ENCODE assay signal across 17 cellular contexts in the genomic region with DNA sequence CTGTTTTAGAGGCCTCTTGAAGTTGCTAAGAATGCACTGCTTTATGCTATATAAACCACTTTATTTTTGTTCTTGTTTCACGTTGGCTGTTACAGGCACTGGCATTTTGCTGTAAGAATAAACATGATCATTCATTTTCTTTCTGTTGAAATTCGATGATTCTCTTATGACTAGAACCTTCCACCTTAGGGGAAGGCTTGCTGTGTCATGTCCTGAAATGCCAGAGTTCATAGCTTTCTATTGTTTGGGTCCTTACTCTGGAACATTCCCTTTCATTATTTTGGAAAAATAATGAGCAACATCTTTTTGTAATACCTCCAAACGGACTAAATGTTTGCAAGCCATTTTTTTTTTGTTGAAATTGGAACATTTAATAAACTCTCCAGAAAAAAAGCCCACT.
"Had no signal": no experiment of that assay in that cellular context is flagged by ENCODE, and none has a peak within 500 bp of the region (broad histone marks: within the 10 kb centered on the region; RNA-seq: fewer than 3 reads in every experiment).

No MANE protein-coding gene starts in this region.

- H3K27me3 ChIP-seq: body of pancreas, esophagus muscularis mucosa, tibial nerve had no signal

- H3K27me3 Mint-ChIP-seq: activated CD4-positive, alpha-beta memory T cell treated with anti-CD3 and anti-CD28 coated beads for 36 hours; activated CD8-positive, alpha-beta memory T cell treated with anti-CD3 and anti-CD28 coated beads, Interleukin-2, amount 10 ng/mL, durations not matched to agents 7 days and 5 days; activated T-helper 17 cell treated with anti-CD3 and anti-CD28 coated beads, Interleukin-2, amount 50 U/mL, for 72 hours had no signal

- H3K4me1 Mint-ChIP-seq: activated T-helper 17 cell treated with anti-CD3 and anti-CD28 coated beads, Interleukin-2, amount 50 U/mL, for 72 hours; mesothelial cell of epicardium; nephron progenitor cell had no signal

- H3K9me3 ChIP-seq: body of pancreas, esophagus muscularis mucosa, lower lobe of right lung had no signal

- ATAC-seq: activated CD8-positive, alpha-beta memory T cell treated with anti-CD3 and anti-CD28 coated beads, Interleukin-2, amount 10 ng/mL, durations not matched to agents 7 days and 5 days; activated T-helper 17 cell treated with anti-CD3 and anti-CD28 coated beads, Interleukin-2, amount 50 U/mL, for 72 hours; body of pancreas; lower lobe of right lung; right cardiac atrium; stimulated activated naive CD8-positive, alpha-beta T cell treated with anti-CD3 and anti-CD28 coated beads, Interleukin-15, Interleukin-2, amounts not matched to agents 100 U/mL and 50 U/mL, for 24 hours had no signal

- H3K4me1 ChIP-seq: body of pancreas, esophagus muscularis mucosa, lower lobe of right lung, tibial nerve had no signal

- H3K36me3 ChIP-seq: esophagus muscularis mucosa, lower lobe of right lung, tibial nerve had no signal

- H3K36me3 Mint-ChIP-seq: activated CD4-positive, alpha-beta memory T cell treated with anti-CD3 and anti-CD28 coated beads for 36 hours; activated CD8-positive, alpha-beta memory T cell treated with anti-CD3 and anti-CD28 coated beads, Interleukin-2, amount 10 ng/mL, durations not matched to agents 7 days and 5 days; mesothelial cell of epicardium had no signal

- H3K4me3 ChIP-seq: body of pancreas, esophagus muscularis mucosa, lower lobe of right lung, skin epidermis, tibial nerve had no signal

- H3K27ac ChIP-seq: body of pancreas, esophagus muscularis mucosa, lower lobe of right lung, tibial nerve had no signal

- DNase-seq: activated CD4-positive, alpha-beta memory T cell treated with anti-CD3 and anti-CD28 coated beads for 36 hours; activated CD8-positive, alpha-beta memory T cell treated with anti-CD3 and anti-CD28 coated beads, Interleukin-2, amount 10 ng/mL, durations not matched to agents 7 days and 5 days; activated naive CD4-positive, alpha-beta T cell treated with Interleukin-2 at 50 U/mL for 16 hours; body of pancreas; central memory CD4-positive, alpha-beta T cell; islet precursor cell; lower lobe of right lung; nephron progenitor cell; occipital lobe; right cardiac atrium; stimulated activated naive CD8-positive, alpha-beta T cell treated with anti-CD3 and anti-CD28 coated beads, Interleukin-15, Interleukin-2, amounts not matched to agents 100 U/mL and 50 U/mL, for 24 hours; T1000 had no signal

- H3K27ac Mint-ChIP-seq: activated CD4-positive, alpha-beta memory T cell treated with anti-CD3 and anti-CD28 coated beads for 36 hours; activated CD8-positive, alpha-beta memory T cell treated with anti-CD3 and anti-CD28 coated beads, Interleukin-2, amount 10 ng/mL, durations not matched to agents 7 days and 5 days; activated T-helper 17 cell treated with anti-CD3 and anti-CD28 coated beads, Interleukin-2, amount 50 U/mL, for 72 hours; mesothelial cell of epicardium had no signal

- H3K4me3 Mint-ChIP-seq: activated CD4-positive, alpha-beta memory T cell treated with anti-CD3 and anti-CD28 coated beads for 36 hours; activated CD8-positive, alpha-beta memory T cell treated with anti-CD3 and anti-CD28 coated beads, Interleukin-2, amount 10 ng/mL, durations not matched to agents 7 days and 5 days; activated T-helper 17 cell treated with anti-CD3 and anti-CD28 coated beads, Interleukin-2, amount 50 U/mL, for 72 hours; mesothelial cell of epicardium; nephron progenitor cell had no signal
